ENCODE assay signal across 17 cellular contexts in genomic region chr12:24599737-24600136, GRCh38.
DNase-seq lines count a peak whose midpoint lies in the region; ATAC-seq, FAIRE-seq and TF ChIP-seq lines count a peak whose summit lies in the region.
"Had no signal": no experiment of that assay in that cellular context is flagged by ENCODE, and none has a peak within 500 bp of the region (broad histone marks: within the 10 kb centered on the region; RNA-seq: fewer than 3 reads in every experiment).

No MANE protein-coding gene starts in this region.

- no TSS peak for BruUV-seq in OCI-LY7 (replicated peaks; lab: Mats Ljungman, UMichigan)

- H3K9me2 ChIP-seq in OCI-LY7 (ENCODE audit: insufficient read depth, low read length): no peaks in the 10 kb centered on the region

- ATAC-seq in naive B cell (ENCODE audit: low read depth in 2 of 2): peak; percentile 83 to 87
- ATAC-seq in psoas muscle: no peak
- ATAC-seq in HG03135 (IDR thresholded peaks at IDR 0.05; ENCODE audit: unreplicated experiment): no peak
- ATAC-seq: Panc1, Right ventricle myocardium inferior had no signal

- no peaks in the 10 kb centered on the region for H3K36me3 ChIP-seq in BLaER1 treated with 17β-estradiol and CSF1 and Interleukin-3, amounts not matched to agents 10 nM and 100 nM
- H3K36me3 ChIP-seq in OCI-LY7 (ENCODE audit: insufficient read depth, low read length) (no peaks in the 10 kb centered on the region), psoas muscle (ENCODE audit: insufficient read depth in 1 of 2, low read depth in 1 of 2) (no peaks in the 10 kb centered on the region)
- H3K36me3 ChIP-seq: HAP-1 had no signal

- peak overlapping the region in 5 of 8 donors; percentile 17 to 63 (median 40) for H3K4me3 Mint-ChIP-seq in naive B cell

- CTCF ChIA-PET in OCI-LY7 (lab: Charles Lee; ENCODE audit: unreplicated experiment): no interaction called here

- POLR2A ChIA-PET in OCI-LY7 (lab: Charles Lee): no interaction called here

- intact Hi-C loops in OCI-LY7 (cut with micrococcal nuclease; ENCODE audit: unreplicated experiment) (loop anchor here (5.0 kb wide), 2 partner anchors 128 to 188 kb away; no protein-coding TSS in a partner anchor), psoas muscle (cut with DNase I) (no loop called here)

- peak overlapping the region; percentile 51 to 89 (median 74) for H3K4me2 ChIP-seq in BLaER1 treated with 17β-estradiol and CSF1 and Interleukin-3, amounts not matched to agents 10 nM and 100 nM
- peak overlapping the region; percentile 40 for H3K4me2 ChIP-seq in OCI-LY7 (ENCODE audit: low read length)

- H3K27me3 Mint-ChIP-seq in naive B cell: no peaks in the 10 kb centered on the region

- peaks cover 29 to 45% (median 42%) of the 10 kb centered on the region in 10 experiments for H3K4me1 ChIP-seq in BLaER1 treated with 17β-estradiol and CSF1 and Interleukin-3, amounts not matched to agents 10 nM and 100 nM
- H3K4me1 ChIP-seq in OCI-LY7 (ENCODE audit: insufficient read depth, low read length, poor library complexity, severe bottlenecking) (peaks cover 20% of the 10 kb centered on the region), psoas muscle (no peaks in the 10 kb centered on the region)
- H3K4me1 ChIP-seq: HAP-1 had no signal

- no peak overlapping the region for H3K9ac ChIP-seq in BLaER1 treated with 17β-estradiol and CSF1 and Interleukin-3, amounts not matched to agents 10 nM and 100 nM

- H2AFZ ChIP-seq in OCI-LY7 (ENCODE audit: low read length): no peak overlapping the region

- H3K4me3 ChIP-seq in BLaER1 treated with 17β-estradiol and CSF1 and Interleukin-3, amounts not matched to agents 10 nM and 100 nM: no peak overlapping the region
- H3K4me3 ChIP-seq in OCI-LY7 (ENCODE audit: low read depth, low read length, poor library complexity, severe bottlenecking): no peak overlapping the region
- no peak overlapping the region for H3K4me3 ChIP-seq in psoas muscle
- H3K4me3 ChIP-seq: HAP-1 had no signal

- H3K79me2 ChIP-seq in OCI-LY7 (ENCODE audit: insufficient read depth, low read depth, low read length): no peaks in the 10 kb centered on the region

- no peaks in the 10 kb centered on the region for H4K20me1 ChIP-seq in BLaER1 treated with 17β-estradiol and CSF1 and Interleukin-3, amounts not matched to agents 10 nM and 100 nM
- no peaks in the 10 kb centered on the region for H4K20me1 ChIP-seq in OCI-LY7 (ENCODE audit: insufficient read depth, low read length)

- H3K36me3 Mint-ChIP-seq in naive B cell: no peaks in the 10 kb centered on the region

- FAIRE-seq in GM18507 (lab: Jason Lieb, UNC): peak; percentile 38
- FAIRE-seq: HTR-8/SVneo had no signal

- peaks cover 24 to 39% (median 27%) of the 10 kb centered on the region in 3 donors for H3K4me1 Mint-ChIP-seq in naive B cell

- H3K27ac Mint-ChIP-seq in naive B cell: peak overlapping the region in 3 of 6 donors; percentile 0 to 93 (median 6)

- peaks cover 0 to 3% (median 0%) of the 10 kb centered on the region in 7 donors for H3K9me3 Mint-ChIP-seq in naive B cell

- TF ChIP-seq CTCF in OCI-LY7 (conservative IDR thresholded peaks at IDR 0.05; ENCODE audit: low read length) (no peak), psoas muscle (IDR thresholded peaks at IDR 0.05) (no peak)

- DNase-seq in GM18507 (ENCODE audit: extremely low spot score, insufficient read length, low read depth): no peak
- peak; percentile 45 for DNase-seq in OCI-LY7 (ENCODE audit: low spot score)
- peak; percentile 33 for DNase-seq in naive B cell
- no peak for DNase-seq in psoas muscle
- DNase-seq in COLO829 (ENCODE audit: low spot score): no peak
- DNase-seq: C1 segment of cervical spinal cord, GF-D8, NCI-H1092, NCI-H146, NCI-H2081, NCI-H748 treated with DMSO at 0.1 percent for 48 hours had no signal

- 80 to 87% (median 82%) methylated on average over 5 of the region's 5 CpGs for WGBS in psoas muscle, 3 donors

- no peaks in the 10 kb centered on the region for H3K27me3 ChIP-seq in BLaER1 treated with 17β-estradiol and CSF1 and Interleukin-3, amounts not matched to agents 10 nM and 100 nM
- no peaks in the 10 kb centered on the region for H3K27me3 ChIP-seq in psoas muscle (ENCODE audit: insufficient read depth in 3 of 3, low read length in 2 of 3)

- peaks cover 0 to 8% (median 4%) of the 10 kb centered on the region in 11 experiments; a peak in 16 of 22 replicates for H3K9me3 ChIP-seq in BLaER1 treated with 17β-estradiol and CSF1 and Interleukin-3, amounts not matched to agents 10 nM and 100 nM (replicated peaks in 1 of 11)
- no peaks in the 10 kb centered on the region for H3K9me3 ChIP-seq in OCI-LY7 (ENCODE audit: low read length)
- H3K9me3 ChIP-seq in psoas muscle: no peaks in the 10 kb centered on the region
- H3K9me3 ChIP-seq: HAP-1 had no signal

- H3K27ac ChIP-seq in BLaER1 treated with 17β-estradiol and CSF1 and Interleukin-3, amounts not matched to agents 10 nM and 100 nM: peak overlapping the region in 10 of 11 experiments; percentile 29 to 68 (median 54); a peak in 15 of 22 replicates
- H3K27ac ChIP-seq in OCI-LY7 (ENCODE audit: low read depth, low read length, poor library complexity, severe bottlenecking) (no peak overlapping the region), psoas muscle (no peak overlapping the region)

Comparison
In these comparisons a context has a peak if more than half of its experiments do, and no peak if none do; other contexts are left out.
1. H3K27ac ChIP-seq: peak in BLaER1 treated with 17β-estradiol and CSF1 and Interleukin-3, amounts not matched to agents 10 nM and 100 nM (10 of 11); none in OCI-LY7 (single experiment) and psoas muscle (single experiment).
2. DNase-seq: peak in OCI-LY7 (single experiment) and naive B cell (single experiment); none in GM18507 (single experiment), psoas muscle (0 of 2) and COLO829 (single experiment).
3. ATAC-seq: peak in naive B cell (2 of 2); none in psoas muscle (0 of 4) and HG03135 (single experiment).